ENCODE assay signal across 8 cellular contexts in the genomic region with DNA sequence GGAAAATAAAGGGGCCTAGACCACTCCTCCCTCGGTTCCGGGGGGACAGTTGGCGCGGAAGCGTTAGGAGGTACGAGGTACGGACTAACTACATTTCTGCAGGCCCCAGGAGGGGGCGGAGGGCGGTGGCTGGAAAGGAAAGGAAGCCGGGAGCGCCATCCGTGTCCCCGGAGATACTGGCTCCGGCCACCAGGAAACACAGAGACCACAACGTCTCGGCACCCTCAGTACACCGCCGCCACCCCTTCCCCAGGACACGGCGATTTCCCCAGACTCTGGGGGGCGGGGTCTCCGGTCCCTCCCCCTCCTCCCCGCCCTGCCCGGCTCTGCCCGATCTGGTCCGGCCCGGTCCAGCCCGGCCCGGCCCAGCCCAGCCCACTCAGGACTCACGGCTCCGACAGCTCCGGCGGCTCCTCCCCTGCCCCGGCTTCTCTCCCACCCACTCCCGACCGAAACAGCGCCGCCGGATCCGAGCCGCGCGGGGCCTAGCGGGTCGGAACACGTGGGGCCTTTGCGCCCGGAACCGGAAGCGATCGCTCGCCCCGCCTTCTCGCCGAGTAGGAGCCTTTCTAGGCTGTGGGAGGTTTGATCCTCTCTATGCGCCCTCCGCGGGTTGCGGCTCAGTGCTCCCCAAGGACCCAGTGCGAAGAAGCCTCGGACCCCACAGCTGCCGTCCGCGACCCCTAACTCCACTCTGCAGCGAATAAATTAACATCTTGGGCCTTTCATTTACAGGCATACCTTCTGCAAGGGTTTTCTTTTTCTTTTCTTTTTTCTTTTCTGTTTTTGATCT.
DNase-seq lines count a peak whose midpoint lies in the region; ATAC-seq and TF ChIP-seq lines count a peak whose summit lies in the region.

Gene ZNF202 (minus strand): TSS at position 502 of the 793 bp plus-strand sequence. CDS start 10,772 bp downstream, outside the sequence.

- peak; percentile 98 for ATAC-seq in GM18519 (IDR thresholded peaks at IDR 0.05; ENCODE audit: low FRiP score, unreplicated experiment)
- ATAC-seq in HG03045 (IDR thresholded peaks at IDR 0.05; ENCODE audit: unreplicated experiment): peak; percentile 99

- TF ChIP-seq CTCF in retinal pigment epithelial cell (conservative IDR thresholded peaks at IDR 0.05; ENCODE audit: low read depth, low read length): no peak

- H3K4me3 ChIP-seq in retinal pigment epithelial cell (ENCODE audit: low read length): peak within 1 kb of the TSS; percentile 89

- DNase-seq in 8988T (peak; percentile 57), NCI-H2081 treated with DMSO at 0.1 percent for 48 hours (lab: John Stamatoyannopoulos, UW) (peak; percentile 54), T1000 (lab: John Stamatoyannopoulos, UW) (peak; percentile 69), astrocyte of the hippocampus (ENCODE audit: low read depth, low spot score) (peak; percentile 96), hippocampal formation (lab: John Stamatoyannopoulos, UW) (peak; percentile 83 to 89), retinal pigment epithelial cell (ENCODE audit: low read depth) (peak; percentile 62)

Comparison
In these comparisons a context has a peak if more than half of its experiments do, and no peak if none do; other contexts are left out.
1. Peak in every context shown above with its lines: DNase-seq, ATAC-seq and H3K4me3 ChIP-seq.